12 cellular contexts compared by ENCODE assay signal in genomic region chr18:8681196-8681595, GRCh38.
"Had no signal": no experiment of that assay in that cellular context is flagged by ENCODE, and none has a peak within 500 bp of the region (broad histone marks: within the 10 kb centered on the region; RNA-seq: fewer than 3 reads in every experiment).

No MANE protein-coding gene starts in this region.

- H3K9me3 ChIP-seq: left ventricle myocardium inferior had no signal

- H3K27me3 ChIP-seq: cardiac muscle cell had no signal

- H3K36me3 ChIP-seq: cardiac muscle cell, left ventricle myocardium inferior had no signal

- H3K4me1 ChIP-seq: left ventricle myocardium inferior had no signal

- H3K4me3 ChIP-seq: cardiac muscle cell, left ventricle myocardium inferior had no signal

- ATAC-seq: activated naive CD8-positive, alpha-beta T cell treated with anti-CD3 and anti-CD28 coated beads, Interleukin-2, amount 50 U/mL, for 24 hours; natural killer cell treated with Interleukin-12 subunit alpha and Interleukin-12 subunit beta and Interleukin-15 and Interleukin-18, amount 100 ng/mL, for 72 hours had no signal

- DNase-seq: activated CD4-positive, alpha-beta memory T cell treated with anti-CD3 and anti-CD28 coated beads, Interleukin-2, amount 10 ng/mL, durations not matched to agents 7 days and 5 days; activated CD4-positive, alpha-beta T cell treated with anti-CD3 and anti-CD28 coated beads for 1 hour; activated naive CD4-positive, alpha-beta T cell treated with Interleukin-2 at 50 U/mL for 16 hours; activated naive CD8-positive, alpha-beta T cell treated with anti-CD3 and anti-CD28 coated beads, Interleukin-2, amount 50 U/mL, for 24 hours; effector CD4-positive, alpha-beta T cell; kidney; left ventricle myocardium inferior; stimulated activated CD4-positive, alpha-beta T cell treated with anti-CD3 and anti-CD28 coated beads, Interleukin-12 subunit alpha, Interleukin-12 subunit beta, amount 100 ng/mL, for 4 hours; stimulated activated naive CD4-positive, alpha-beta T cell; T1000 had no signal

- H3K27ac ChIP-seq: cardiac muscle cell, left ventricle myocardium inferior had no signal
